1 cellular context compared by ENCODE assay signal in the genomic region with DNA sequence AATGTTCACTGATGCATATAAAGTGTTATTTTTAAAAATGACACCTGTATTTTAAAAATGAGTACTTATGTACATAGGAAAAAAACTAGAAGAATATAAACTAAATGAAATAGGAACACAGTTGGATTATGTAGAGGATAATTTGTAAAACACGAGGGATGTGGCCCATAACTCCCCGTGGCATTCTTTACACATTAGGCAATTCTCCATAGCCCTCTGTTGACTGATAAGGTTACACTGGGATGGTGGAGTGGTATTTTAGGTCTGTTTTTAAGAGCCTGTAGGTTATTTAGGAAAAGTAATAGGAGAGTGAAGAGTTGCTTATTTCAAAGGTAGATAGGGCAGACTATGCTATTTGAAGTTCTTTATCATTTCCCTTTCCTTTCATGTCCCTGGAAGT.
TF ChIP-seq lines count a peak whose summit lies in the region.

No MANE protein-coding gene starts in this region.

TF ChIP-seq in Ishikawa, 13 proteins besides CTCF, POLR2A, EP300 and RAD21 (continued from another document):
- TF ChIP-seq, protein P1, sequence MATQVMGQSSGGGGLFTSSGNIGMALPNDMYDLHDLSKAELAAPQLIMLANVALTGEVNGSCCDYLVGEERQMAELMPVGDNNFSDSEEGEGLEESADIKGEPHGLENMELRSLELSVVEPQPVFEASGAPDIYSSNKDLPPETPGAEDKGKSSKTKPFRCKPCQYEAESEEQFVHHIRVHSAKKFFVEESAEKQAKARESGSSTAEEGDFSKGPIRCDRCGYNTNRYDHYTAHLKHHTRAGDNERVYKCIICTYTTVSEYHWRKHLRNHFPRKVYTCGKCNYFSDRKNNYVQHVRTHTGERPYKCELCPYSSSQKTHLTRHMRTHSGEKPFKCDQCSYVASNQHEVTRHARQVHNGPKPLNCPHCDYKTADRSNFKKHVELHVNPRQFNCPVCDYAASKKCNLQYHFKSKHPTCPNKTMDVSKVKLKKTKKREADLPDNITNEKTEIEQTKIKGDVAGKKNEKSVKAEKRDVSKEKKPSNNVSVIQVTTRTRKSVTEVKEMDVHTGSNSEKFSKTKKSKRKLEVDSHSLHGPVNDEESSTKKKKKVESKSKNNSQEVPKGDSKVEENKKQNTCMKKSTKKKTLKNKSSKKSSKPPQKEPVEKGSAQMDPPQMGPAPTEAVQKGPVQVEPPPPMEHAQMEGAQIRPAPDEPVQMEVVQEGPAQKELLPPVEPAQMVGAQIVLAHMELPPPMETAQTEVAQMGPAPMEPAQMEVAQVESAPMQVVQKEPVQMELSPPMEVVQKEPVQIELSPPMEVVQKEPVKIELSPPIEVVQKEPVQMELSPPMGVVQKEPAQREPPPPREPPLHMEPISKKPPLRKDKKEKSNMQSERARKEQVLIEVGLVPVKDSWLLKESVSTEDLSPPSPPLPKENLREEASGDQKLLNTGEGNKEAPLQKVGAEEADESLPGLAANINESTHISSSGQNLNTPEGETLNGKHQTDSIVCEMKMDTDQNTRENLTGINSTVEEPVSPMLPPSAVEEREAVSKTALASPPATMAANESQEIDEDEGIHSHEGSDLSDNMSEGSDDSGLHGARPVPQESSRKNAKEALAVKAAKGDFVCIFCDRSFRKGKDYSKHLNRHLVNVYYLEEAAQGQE (IDR thresholded peaks at IDR 0.05; ENCODE audit: low read depth), result no peak
